8 cellular contexts compared by ENCODE assay signal in the genomic region with DNA sequence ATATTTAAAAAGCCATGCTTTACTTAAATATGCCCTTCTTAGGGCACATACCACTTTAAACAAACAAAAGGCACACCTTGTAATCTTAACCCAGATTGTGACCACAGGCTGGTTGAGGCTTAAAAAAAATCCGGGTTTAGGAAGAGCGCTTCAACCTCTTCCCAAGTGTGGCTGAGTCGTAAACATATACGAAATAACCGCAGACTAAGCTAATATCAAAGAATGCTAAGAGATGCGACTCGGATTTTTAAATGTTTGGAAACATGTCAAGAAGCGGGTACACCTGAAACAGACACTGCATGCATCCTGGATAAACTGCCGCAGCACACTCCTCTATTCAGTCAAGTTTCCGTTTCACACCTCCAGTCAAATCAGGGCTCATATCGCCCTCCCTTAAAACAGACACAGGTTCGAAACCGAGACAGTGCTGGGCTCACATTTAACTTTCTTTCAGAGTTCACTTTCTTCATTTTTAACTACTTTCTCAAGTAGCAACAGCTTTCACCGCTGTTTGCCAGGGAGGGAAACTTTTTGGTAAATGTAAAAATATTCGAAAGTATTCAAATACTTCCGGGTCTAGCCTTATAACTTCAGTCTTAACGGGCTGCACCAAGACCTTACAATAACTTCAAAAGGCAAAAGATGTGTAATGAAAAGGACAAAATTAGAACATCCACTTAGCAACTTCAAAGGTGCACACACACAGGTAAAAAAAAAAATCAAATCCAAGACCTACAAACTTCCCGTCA. TPM values are rescaled to one million over a fixed set of nuclear protein-coding genes. Genes with fewer than 3 reads are reported as not detected.
DNase-seq lines count a peak whose midpoint lies in the region; ATAC-seq and TF ChIP-seq lines count a peak whose summit lies in the region.

No MANE protein-coding gene starts in this region.

- POLR2A ChIA-PET in SK-N-SH (lab: Yijun Ruan, JAX): no interaction called here

- H3K36me3 ChIP-seq in SK-N-SH (replicated peaks in 1 of 2; ENCODE audit: control insufficient read depth in 1 of 2, insufficient read depth in 2 of 2, low read length in 1 of 2) (peaks cover 5% of the 10 kb centered on the region in 2 experiments), iPS-15b (ENCODE audit: control insufficient read depth, insufficient read depth, low read length) (peaks cover 3% of the 10 kb centered on the region)

- peak overlapping the region; percentile 88 to 96 for H3K27ac ChIP-seq in SK-N-SH (ENCODE audit: low read depth in 2 of 2, low read length in 1 of 2)

- peaks cover 52% of the 10 kb centered on the region for H3K4me1 Mint-ChIP-seq in activated naive CD4-positive, alpha-beta T cell treated with anti-CD3 and anti-CD28 coated beads for 36 hours (ENCODE audit: low read depth)

- H3K4me3 ChIP-seq in SK-N-SH (ENCODE audit: low read depth in 2 of 2, low read length in 1 of 2) (peak overlapping the region; percentile 88 to 93), iPS-15b (ENCODE audit: low read depth, low read length) (peak overlapping the region; percentile 80)

- DNase-seq in SK-N-SH (no peak), NCI-H2029 treated with DMSO at 0.1 percent for 48 hours (lab: John Stamatoyannopoulos, UW) (peak; percentile 74), putamen (ENCODE audit: low spot score) (no peak)
- peak; percentile 76 for DNase-seq in activated naive CD4-positive, alpha-beta T cell treated with anti-CD3 and anti-CD28 coated beads for 36 hours
- peak; percentile 63 for DNase-seq in stimulated activated CD4-positive, alpha-beta T cell treated with anti-CD3 and anti-CD28 coated beads, Interleukin-15, amount 100 ng/mL, for 24 hours

- no peaks in the 10 kb centered on the region for H3K9me2 ChIP-seq in SK-N-SH

- no peak for TF ChIP-seq EP300 in SK-N-SH (IDR thresholded peaks at IDR 0.05; ENCODE audit: borderline replicate concordance in 1 of 2, low read depth in 1 of 2, low read length in 1 of 2)

- CTCF ChIA-PET in SK-N-SH (lab: Yijun Ruan, JAX): interaction anchor here (1.0 kb wide), 1 partner anchor 21 kb away, joined by 3 read pairs; no protein-coding TSS in a partner anchor
- CTCF ChIA-PET in activated naive CD4-positive, alpha-beta T cell treated with anti-CD3 and anti-CD28 coated beads for 36 hours (lab: Charles Lee): interaction anchor here (0.6 kb wide), 1 partner anchor 12 kb away, joined by 4 read pairs; no protein-coding TSS in a partner anchor

- H3K9me3 Mint-ChIP-seq in activated naive CD4-positive, alpha-beta T cell treated with anti-CD3 and anti-CD28 coated beads for 36 hours: peaks cover 7% of the 10 kb centered on the region

- WGBS in SK-N-SH (ENCODE audit: low lambda C conversion rate): 2% methylated on average over 18 of the region's 18 CpGs

- peaks cover 61% of the 10 kb centered on the region for H3K79me2 ChIP-seq in SK-N-SH (ENCODE audit: insufficient read depth)

- ATAC-seq in SK-N-SH treated with all-trans-retinoic acid at 6 μM for 48 hours: no peak
- ATAC-seq in HG02571 (IDR thresholded peaks at IDR 0.05; ENCODE audit: unreplicated experiment): peak; percentile 56

- peak overlapping the region; percentile 98 for H3K27ac Mint-ChIP-seq in activated naive CD4-positive, alpha-beta T cell treated with anti-CD3 and anti-CD28 coated beads for 36 hours

- H3K4me2 ChIP-seq in SK-N-SH: peak overlapping the region; percentile 91

- peak overlapping the region; percentile 96 for H3K4me3 Mint-ChIP-seq in activated naive CD4-positive, alpha-beta T cell treated with anti-CD3 and anti-CD28 coated beads for 36 hours

- H3F3A ChIP-seq in SK-N-SH (replicated peaks; ENCODE audit: insufficient read depth): peaks cover 8% of the 10 kb centered on the region

- H3K27me3 ChIP-seq in SK-N-SH (ENCODE audit: insufficient read depth): no peaks in the 10 kb centered on the region
- H3K27me3 ChIP-seq in iPS-15b (ENCODE audit: control insufficient read depth, insufficient read depth, low read length): peaks cover 8% of the 10 kb centered on the region

- H3K4me1 ChIP-seq in SK-N-SH (ENCODE audit: control insufficient read depth in 1 of 2, insufficient read depth in 2 of 2, low read depth in 1 of 2, low read length in 1 of 2) (peaks cover 17 to 21% of the 10 kb centered on the region in 2 experiments; a peak in 3 of 4 replicates), iPS-15b (ENCODE audit: control insufficient read depth, insufficient read depth, low read length) (peaks cover 10% of the 10 kb centered on the region)

- no peaks in the 10 kb centered on the region for H3K27me3 Mint-ChIP-seq in activated naive CD4-positive, alpha-beta T cell treated with anti-CD3 and anti-CD28 coated beads for 36 hours (ENCODE audit: low read depth)

- H3K9me3 ChIP-seq in SK-N-SH: no peaks in the 10 kb centered on the region
- no peaks in the 10 kb centered on the region for H3K9me3 ChIP-seq in iPS-15b (ENCODE audit: control insufficient read depth, insufficient read depth, low read length)

- TF ChIP-seq RAD21 in SK-N-SH (IDR thresholded peaks at IDR 0.05; ENCODE audit: low read length): no peak

- intact Hi-C loops in activated naive CD4-positive, alpha-beta T cell treated with anti-CD3 and anti-CD28 coated beads for 36 hours (cut with micrococcal nuclease): loop anchor here (1.0 to 5.0 kb wide), 9 partner anchors 22 to 1941 kb away; a partner anchor contains a TSS

- H3K9ac ChIP-seq in SK-N-SH (peak overlapping the region; percentile 92), iPS-15b (ENCODE audit: low read depth, low read length) (peak overlapping the region; percentile 87)

- TF ChIP-seq CTCF in SK-N-SH (IDR thresholded peaks at IDR 0.05): no peak

- no peak overlapping the region for H2AFZ ChIP-seq in SK-N-SH (ENCODE audit: low read depth)

- H4K20me1 ChIP-seq in SK-N-SH (ENCODE audit: insufficient read depth): peaks cover 50% of the 10 kb centered on the region

- H3K36me3 Mint-ChIP-seq in activated naive CD4-positive, alpha-beta T cell treated with anti-CD3 and anti-CD28 coated beads for 36 hours (ENCODE audit: low read depth): peaks cover 47% of the 10 kb centered on the region

TF ChIP-seq in SK-N-SH, 30 proteins besides CTCF, POLR2A, EP300 and RAD21:
- TF ChIP-seq ELF1 (IDR thresholded peaks at IDR 0.05): 0 out of 2 replicates have a peak, but pooled peaks have one; percentile 30
- 0 out of 2 replicates have a peak, but pooled peaks have one; percentile 1 for TF ChIP-seq RXRA (IDR thresholded peaks at IDR 0.05; ENCODE audit: borderline replicate concordance, low read depth)
- no peak for TF ChIP-seq YY1 (IDR thresholded peaks at IDR 0.05; ENCODE audit: low read depth)
TF ChIP-seq in SK-N-SH: peak in this region for 2.

TF ChIP-seq in SK-N-SH treated with all-trans-retinoic acid at 6 μM for 48 hours, 23 proteins besides CTCF, POLR2A, EP300 and RAD21:
- TF ChIP-seq TOX (CRISPR knock-in tag; IDR thresholded peaks at IDR 0.05; ENCODE audit: borderline replicate concordance) (no peak), OSR1 (CRISPR knock-in tag; IDR thresholded peaks at IDR 0.05) (no peak), ZNF565 (CRISPR knock-in tag; conservative IDR thresholded peaks at IDR 0.05; ENCODE audit: low read depth) (no peak), SNAI2 (CRISPR knock-in tag; IDR thresholded peaks at IDR 0.05) (no peak), ZNF8 (CRISPR knock-in tag; IDR thresholded peaks at IDR 0.05) (no peak), ZFP30 (CRISPR knock-in tag; IDR thresholded peaks at IDR 0.05) (no peak), ZFP3 (CRISPR knock-in tag; IDR thresholded peaks at IDR 0.05) (no peak), TCF4 (CRISPR knock-in tag; IDR thresholded peaks at IDR 0.05; ENCODE audit: borderline replicate concordance) (no peak)
- TF ChIP-seq, protein P1, sequence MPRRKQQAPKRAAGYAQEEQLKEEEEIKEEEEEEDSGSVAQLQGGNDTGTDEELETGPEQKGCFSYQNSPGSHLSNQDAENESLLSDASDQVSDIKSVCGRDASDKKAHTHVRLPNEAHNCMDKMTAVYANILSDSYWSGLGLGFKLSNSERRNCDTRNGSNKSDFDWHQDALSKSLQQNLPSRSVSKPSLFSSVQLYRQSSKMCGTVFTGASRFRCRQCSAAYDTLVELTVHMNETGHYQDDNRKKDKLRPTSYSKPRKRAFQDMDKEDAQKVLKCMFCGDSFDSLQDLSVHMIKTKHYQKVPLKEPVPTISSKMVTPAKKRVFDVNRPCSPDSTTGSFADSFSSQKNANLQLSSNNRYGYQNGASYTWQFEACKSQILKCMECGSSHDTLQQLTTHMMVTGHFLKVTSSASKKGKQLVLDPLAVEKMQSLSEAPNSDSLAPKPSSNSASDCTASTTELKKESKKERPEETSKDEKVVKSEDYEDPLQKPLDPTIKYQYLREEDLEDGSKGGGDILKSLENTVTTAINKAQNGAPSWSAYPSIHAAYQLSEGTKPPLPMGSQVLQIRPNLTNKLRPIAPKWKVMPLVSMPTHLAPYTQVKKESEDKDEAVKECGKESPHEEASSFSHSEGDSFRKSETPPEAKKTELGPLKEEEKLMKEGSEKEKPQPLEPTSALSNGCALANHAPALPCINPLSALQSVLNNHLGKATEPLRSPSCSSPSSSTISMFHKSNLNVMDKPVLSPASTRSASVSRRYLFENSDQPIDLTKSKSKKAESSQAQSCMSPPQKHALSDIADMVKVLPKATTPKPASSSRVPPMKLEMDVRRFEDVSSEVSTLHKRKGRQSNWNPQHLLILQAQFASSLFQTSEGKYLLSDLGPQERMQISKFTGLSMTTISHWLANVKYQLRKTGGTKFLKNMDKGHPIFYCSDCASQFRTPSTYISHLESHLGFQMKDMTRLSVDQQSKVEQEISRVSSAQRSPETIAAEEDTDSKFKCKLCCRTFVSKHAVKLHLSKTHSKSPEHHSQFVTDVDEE (CRISPR knock-in tag; IDR thresholded peaks at IDR 0.05): no peak
- TF ChIP-seq, protein P2, sequence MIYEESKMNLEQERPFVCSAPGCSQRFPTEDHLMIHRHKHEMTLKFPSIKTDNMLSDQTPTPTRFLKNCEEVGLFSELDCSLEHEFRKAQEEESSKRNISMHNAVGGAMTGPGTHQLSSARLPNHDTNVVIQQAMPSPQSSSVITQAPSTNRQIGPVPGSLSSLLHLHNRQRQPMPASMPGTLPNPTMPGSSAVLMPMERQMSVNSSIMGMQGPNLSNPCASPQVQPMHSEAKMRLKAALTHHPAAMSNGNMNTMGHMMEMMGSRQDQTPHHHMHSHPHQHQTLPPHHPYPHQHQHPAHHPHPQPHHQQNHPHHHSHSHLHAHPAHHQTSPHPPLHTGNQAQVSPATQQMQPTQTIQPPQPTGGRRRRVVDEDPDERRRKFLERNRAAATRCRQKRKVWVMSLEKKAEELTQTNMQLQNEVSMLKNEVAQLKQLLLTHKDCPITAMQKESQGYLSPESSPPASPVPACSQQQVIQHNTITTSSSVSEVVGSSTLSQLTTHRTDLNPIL (CRISPR knock-in tag; IDR thresholded peaks at IDR 0.05; ENCODE audit: low read depth): no peak

RNA-seq across cellular contexts. Expression of a gene that starts 1.3 kb away (rescaled TPM):
- polyA plus RNA-seq in SK-N-SH (2012; rRNA removed): 34.2 and 35.7 TPM in 2 replicates
- polyA plus RNA-seq in SK-N-SH (2012; cell fraction: cytosol; rRNA removed): 49.1 and 63.6 TPM in 2 replicates
- polyA plus RNA-seq in SK-N-SH (2012; cell fraction: nucleus; rRNA removed): 14.3 and 22.4 TPM in 2 replicates
- total RNA-seq in activated naive CD4-positive, alpha-beta T cell treated with anti-CD3 and anti-CD28 coated beads for 36 hours: 100 to 1,000 TPM; 200 to 203 TPM

Comparison
In these comparisons a context has a peak if more than half of its experiments do, and no peak if none do; other contexts are left out.
1. DNase-seq: peak in NCI-H2029 treated with DMSO at 0.1 percent for 48 hours (single experiment), activated naive CD4-positive, alpha-beta T cell treated with anti-CD3 and anti-CD28 coated beads for 36 hours (single experiment) and stimulated activated CD4-positive, alpha-beta T cell treated with anti-CD3 and anti-CD28 coated beads, Interleukin-15, amount 100 ng/mL, for 24 hours (single experiment); none in SK-N-SH (single experiment) and putamen (single experiment).